Comparison of ENCODE assay signal across 8 cellular contexts in genomic region chr2:112811841-112812306, GRCh38. TPM values are rescaled to one million over a fixed set of nuclear protein-coding genes. Genes with fewer than 3 reads are reported as not detected.
A peak's percentile ranks its signal among the peaks of the same experiment; 100 is the strongest.
DNase-seq lines count a peak whose midpoint lies in the region; ATAC-seq and TF ChIP-seq lines count a peak whose summit lies in the region.

No MANE protein-coding gene starts in this region.

- ATAC-seq in HG02870 (IDR thresholded peaks at IDR 0.05; ENCODE audit: unreplicated experiment) = peak; percentile 41
- peak; percentile 76 for ATAC-seq in activated naive CD8-positive, alpha-beta T cell treated with anti-CD3 and anti-CD28 coated beads, Interleukin-2, amount 50 U/mL, for 24 hours
- no peak for ATAC-seq in CD8-positive, alpha-beta T cell

- H3K9me3 Mint-ChIP-seq in activated naive CD8-positive, alpha-beta T cell treated with anti-CD3 and anti-CD28 coated beads, Interleukin-2, amount 50 U/mL, for 24 hours = peaks cover 12% of the 10 kb centered on the region
- H3K9me3 Mint-ChIP-seq in CD8-positive, alpha-beta T cell = peaks cover 10% of the 10 kb centered on the region

- TF ChIP-seq RAD21 in liver (IDR thresholded peaks at IDR 0.05) = peak; percentile 22 to 41

- no peak overlapping the region for H3K4me3 Mint-ChIP-seq in activated naive CD8-positive, alpha-beta T cell treated with anti-CD3 and anti-CD28 coated beads, Interleukin-2, amount 50 U/mL, for 24 hours
- no peak overlapping the region for H3K4me3 Mint-ChIP-seq in CD8-positive, alpha-beta T cell

- DNase-seq in AG09309 (ENCODE audit: low read depth) (peak; percentile 42), NK-92 (lab: John Stamatoyannopoulos, UW; ENCODE audit: unreplicated experiment) (no peak), NCI-H345 (lab: John Stamatoyannopoulos, UW) (no peak), hypothalamus (lab: John Stamatoyannopoulos, UW) (no peak)
- DNase-seq in activated naive CD8-positive, alpha-beta T cell treated with anti-CD3 and anti-CD28 coated beads, Interleukin-2, amount 50 U/mL, for 24 hours = peak; percentile 20
- no peak for DNase-seq in CD8-positive, alpha-beta T cell

- CTCF ChIA-PET in CD8-positive, alpha-beta T cell (lab: Charles Lee) = interaction anchor here (0.6 kb wide), 1 partner anchor 19 kb away, joined by 3 read pairs; no protein-coding TSS in a partner anchor

- POLR2A ChIA-PET in CD8-positive, alpha-beta T cell (lab: Charles Lee) = no interaction called here

- 57% methylated on average over 7 of the region's 7 CpGs for WGBS in liver

- intact Hi-C loops in CD8-positive, alpha-beta T cell (cut with DNase I, micrococcal nuclease) = no loop called here

- peaks cover 4% of the 10 kb centered on the region for H3K36me3 Mint-ChIP-seq in activated naive CD8-positive, alpha-beta T cell treated with anti-CD3 and anti-CD28 coated beads, Interleukin-2, amount 50 U/mL, for 24 hours (ENCODE audit: low read depth)
- no peaks in the 10 kb centered on the region for H3K36me3 Mint-ChIP-seq in CD8-positive, alpha-beta T cell

- H3K9ac ChIP-seq in liver (ENCODE audit: low read depth in 1 of 2, low read length in 2 of 2) = no peak overlapping the region

- H3K36me3 ChIP-seq in liver (ENCODE audit: control insufficient read depth in 4 of 4, insufficient read depth in 3 of 4, low read depth in 1 of 4, low read length in 3 of 4) = no peaks in the 10 kb centered on the region
- no peaks in the 10 kb centered on the region for H3K36me3 ChIP-seq in CD8-positive, alpha-beta T cell (ENCODE audit: insufficient read depth, low read length)

- peak overlapping the region in 1 of 2 donors; percentile 9 for H3K27ac ChIP-seq in liver (ENCODE audit: low read depth in 1 of 2, low read length in 2 of 2)
- H3K27ac ChIP-seq in CD8-positive, alpha-beta T cell (ENCODE audit: low read depth, low read length) = no peak overlapping the region

- H3K4me3 ChIP-seq in AG09309 (ENCODE audit: control insufficient read depth, low read depth, low read length) = no peak overlapping the region
- H3K4me3 ChIP-seq in liver (ENCODE audit: low read depth in 1 of 3, low read length in 3 of 3) = no peak overlapping the region
- H3K4me3 ChIP-seq in CD8-positive, alpha-beta T cell (ENCODE audit: low read depth, low read length) = no peak overlapping the region

- H3K4me1 Mint-ChIP-seq in activated naive CD8-positive, alpha-beta T cell treated with anti-CD3 and anti-CD28 coated beads, Interleukin-2, amount 50 U/mL, for 24 hours = peaks cover 27% of the 10 kb centered on the region
- peaks cover 11% of the 10 kb centered on the region for H3K4me1 Mint-ChIP-seq in CD8-positive, alpha-beta T cell (ENCODE audit: low read depth)

- H3K27ac Mint-ChIP-seq in activated naive CD8-positive, alpha-beta T cell treated with anti-CD3 and anti-CD28 coated beads, Interleukin-2, amount 50 U/mL, for 24 hours = peak overlapping the region; percentile 10
- no peak overlapping the region for H3K27ac Mint-ChIP-seq in CD8-positive, alpha-beta T cell

- H3K27me3 Mint-ChIP-seq in activated naive CD8-positive, alpha-beta T cell treated with anti-CD3 and anti-CD28 coated beads, Interleukin-2, amount 50 U/mL, for 24 hours = no peaks in the 10 kb centered on the region
- H3K27me3 Mint-ChIP-seq in CD8-positive, alpha-beta T cell (ENCODE audit: low read depth) = no peaks in the 10 kb centered on the region

- no peaks in the 10 kb centered on the region for H3K9me3 ChIP-seq in liver (ENCODE audit: control insufficient read depth in 4 of 4, low read length in 3 of 4)
- H3K9me3 ChIP-seq in CD8-positive, alpha-beta T cell (ENCODE audit: low read length) = no peaks in the 10 kb centered on the region

- TF ChIP-seq CTCF in AG09309 (IDR thresholded peaks at IDR 0.05; ENCODE audit: control insufficient read depth, insufficient read depth, low read depth, low read length, missing control alignments) (no peak), liver (IDR thresholded peaks at IDR 0.05; ENCODE audit: low read depth, low read length, missing input control) (no peak)
- TF ChIP-seq CTCF in CD8-positive, alpha-beta T cell (IDR thresholded peaks at IDR 0.05) = no peak

- H3K27me3 ChIP-seq in liver (ENCODE audit: control insufficient read depth in 4 of 4, insufficient read depth in 4 of 4, low read length in 3 of 4) = no peaks in the 10 kb centered on the region
- H3K27me3 ChIP-seq in CD8-positive, alpha-beta T cell (ENCODE audit: insufficient read depth, low read length) = no peaks in the 10 kb centered on the region

- peaks cover 2 to 20% (median 6%) of the 10 kb centered on the region in 4 donors for H3K4me1 ChIP-seq in liver (ENCODE audit: control insufficient read depth in 4 of 4, insufficient read depth in 4 of 4, low read length in 3 of 4)
- H3K4me1 ChIP-seq in CD8-positive, alpha-beta T cell (ENCODE audit: insufficient read depth, low read length) = no peaks in the 10 kb centered on the region

TF ChIP-seq in liver, 16 proteins besides CTCF, POLR2A, EP300 and RAD21:
- TF ChIP-seq TAF1 (conservative IDR thresholded peaks at IDR 0.05) = no peak
- peak; percentile 62 to 64 for TF ChIP-seq GABPA (IDR thresholded peaks at IDR 0.05 in 1 of 2, conservative IDR thresholded peaks at IDR 0.05 in 1 of 2)
- TF ChIP-seq FOXA2 (IDR thresholded peaks at IDR 0.05) = no peak
- no peak for TF ChIP-seq ZBTB33 (IDR thresholded peaks at IDR 0.05)
- TF ChIP-seq JUND (IDR thresholded peaks at IDR 0.05) = no peak
- TF ChIP-seq REST (IDR thresholded peaks at IDR 0.05) = no peak
- TF ChIP-seq SP1 (IDR thresholded peaks at IDR 0.05) = peak; percentile 58
- peak; percentile 99 for TF ChIP-seq NR2F2 (IDR thresholded peaks at IDR 0.05)
- TF ChIP-seq FOXA1 (IDR thresholded peaks at IDR 0.05) = no peak
- TF ChIP-seq EGR1 (IDR thresholded peaks at IDR 0.05; ENCODE audit: low read depth in 2 of 2) = peak; percentile 54 to 69
- no peak for TF ChIP-seq HNF4A (conservative IDR thresholded peaks at IDR 0.05)
- TF ChIP-seq RXRA (IDR thresholded peaks at IDR 0.05) = peak; percentile 21 to 42
- no peak for TF ChIP-seq ATF3 (IDR thresholded peaks at IDR 0.05)
- TF ChIP-seq YY1 (IDR thresholded peaks at IDR 0.05) = no peak
- TF ChIP-seq MAX (IDR thresholded peaks at IDR 0.05) = peak; percentile 89
- TF ChIP-seq HNF4G (IDR thresholded peaks at IDR 0.05) = no peak

RNA-seq across cellular contexts. Expression of gene IL1B, which starts 24.7 kb away (rescaled TPM):
- total RNA-seq in liver = 1 to 10 TPM; 1.0 to 3.1 TPM
- polyA plus RNA-seq in liver = under 1 TPM; 0.25 to 0.51 TPM
- under 1 TPM in 1 of 2 experiments, not detected in 1; 0.81 TPM for total RNA-seq in CD8-positive, alpha-beta T cell

RNA-seq across cellular contexts. Expression of gene IL1A, which starts 27.6 kb away (rescaled TPM):
- total RNA-seq in liver = under 1 TPM in 1 of 2 donors, not detected in 1; 0.05 TPM
- polyA plus RNA-seq in liver = not detected
- not detected for total RNA-seq in CD8-positive, alpha-beta T cell

RNA-seq across cellular contexts. Expression of gene CKAP2L, which starts 47.5 kb away (rescaled TPM):
- total RNA-seq in liver = 10 to 100 TPM in 1 of 2 donors, not detected in 1; 15.9 TPM
- polyA plus RNA-seq in liver = under 1 TPM; 0.19 to 0.91 TPM
- total RNA-seq in CD8-positive, alpha-beta T cell = under 1 TPM; 0.50 to 0.57 TPM

Comparison
In these comparisons a context has a peak if more than half of its experiments do, and no peak if none do; other contexts are left out.
1. DNase-seq: peak in AG09309 (single experiment) and activated naive CD8-positive, alpha-beta T cell treated with anti-CD3 and anti-CD28 coated beads, Interleukin-2, amount 50 U/mL, for 24 hours (single experiment); none in NK-92 (single experiment), CD8-positive, alpha-beta T cell (0 of 7), NCI-H345 (single experiment) and hypothalamus (0 of 51).